7 cellular contexts compared by ENCODE assay signal in genomic region chr7:46806856-46807255, GRCh38.
"Had no signal": no experiment of that assay in that cellular context is flagged by ENCODE, and none has a peak within 500 bp of the region (broad histone marks: within the 10 kb centered on the region; RNA-seq: fewer than 3 reads in every experiment).

No MANE protein-coding gene starts in this region.

- H3K4me1 Mint-ChIP-seq: IgD-negative memory B cell had no signal

- H3K27ac Mint-ChIP-seq: GM23338, H9, IgD-negative memory B cell had no signal

- H3K4me3 Mint-ChIP-seq: GM23338, H9, IgD-negative memory B cell had no signal

- ATAC-seq: GM23338, HepG2 had no signal

- H3K9me3 Mint-ChIP-seq: GM23338 had no signal

- H3K4me3 ChIP-seq: GM23338 had no signal

- H3K36me3 Mint-ChIP-seq: IgD-negative memory B cell had no signal

- H2AFZ ChIP-seq: GM23338 had no signal

- H3K27me3 Mint-ChIP-seq: IgD-negative memory B cell had no signal

- DNase-seq: H9, HCEC 1CT, KBM-7 had no signal

- H3K4me2 ChIP-seq: GM23338 had no signal

- H3K27ac ChIP-seq: HL-60 had no signal
